In the genomic region with DNA sequence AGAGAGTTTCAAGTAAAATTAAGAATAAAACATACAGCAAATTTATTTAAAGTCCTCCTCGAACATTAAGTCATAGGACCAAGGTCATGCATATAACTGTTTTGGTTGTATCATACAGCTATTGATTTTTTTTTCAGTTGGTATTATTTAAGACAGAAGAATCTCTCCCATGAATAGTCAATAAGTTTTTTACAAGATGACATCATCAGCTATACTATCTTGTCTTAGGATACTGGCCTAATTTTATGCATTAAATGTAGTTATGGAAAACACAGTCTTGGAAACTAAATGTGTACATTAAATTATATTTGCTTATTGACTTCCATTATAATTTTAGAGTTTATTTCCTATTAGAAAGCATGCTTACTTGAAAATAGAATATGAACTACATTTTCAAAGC, we compare ENCODE assay signal across 9 cellular contexts.
"Had no signal": no experiment of that assay in that cellular context is flagged by ENCODE, and none has a peak within 500 bp of the region (broad histone marks: within the 10 kb centered on the region; RNA-seq: fewer than 3 reads in every experiment).

No MANE protein-coding gene starts in this region.

- H3K4me3 Mint-ChIP-seq: IgD-negative memory B cell had no signal

- H3K36me3 Mint-ChIP-seq: IgD-negative memory B cell had no signal

- H3K9me3 ChIP-seq: HAP-1 had no signal

- H3K36me3 ChIP-seq: HAP-1 had no signal

- DNase-seq: GM23248, GOT3, H7, KBM-7 had no signal

- H3K4me1 Mint-ChIP-seq: IgD-negative memory B cell had no signal

- H3K27me3 Mint-ChIP-seq: IgD-negative memory B cell had no signal

- FAIRE-seq: HTR-8/SVneo had no signal

- H3K27ac ChIP-seq: GM23248, KMS-11 had no signal

- H3K9ac ChIP-seq: GM23248, KMS-11 had no signal

- H3K4me2 ChIP-seq: KMS-11 had no signal

- ATAC-seq: HCT116 had no signal

- H3K4me3 ChIP-seq: GM23248, HAP-1 had no signal

- H2AFZ ChIP-seq: GM23248 had no signal

- H3K4me1 ChIP-seq: HAP-1 had no signal

- H3K27ac Mint-ChIP-seq: IgD-negative memory B cell had no signal
